ENCODE assay signal across 1 cellular context in genomic region chr2:101638156-101638809, GRCh38.
TF ChIP-seq lines count a peak whose summit lies in the region.

No MANE protein-coding gene starts in this region.

TF ChIP-seq in HepG2, 621 proteins besides CTCF, POLR2A, EP300 and RAD21 (continues in another document):
- TF ChIP-seq ZNF24 (IDR thresholded peaks at IDR 0.05) (no peak), NFE2 (CRISPR knock-in tag; IDR thresholded peaks at IDR 0.05) (no peak), REST (IDR thresholded peaks at IDR 0.05; ENCODE audit: borderline replicate concordance in 1 of 2, low read depth in 1 of 2, low read length in 2 of 2) (no peak), SNAPC4 (CRISPR knock-in tag; IDR thresholded peaks at IDR 0.05) (no peak), ATRX (CRISPR knock-in tag; IDR thresholded peaks at IDR 0.05; ENCODE audit: borderline replicate concordance) (no peak), AKNA (CRISPR knock-in tag; IDR thresholded peaks at IDR 0.05; ENCODE audit: borderline replicate concordance) (no peak), HDAC1 (CRISPR knock-in tag; IDR thresholded peaks at IDR 0.05) (no peak), ZNF510 (CRISPR knock-in tag; IDR thresholded peaks at IDR 0.05; ENCODE audit: low read depth) (no peak), IRF9 (CRISPR knock-in tag; IDR thresholded peaks at IDR 0.05; ENCODE audit: borderline replicate concordance) (0 out of 2 replicates have a peak, but pooled peaks have one; percentile 39), NR2F6 (IDR thresholded peaks at IDR 0.05) (no peak), NR2F6 (CRISPR knock-in tag; IDR thresholded peaks at IDR 0.05) (no peak), ZSCAN12 (CRISPR knock-in tag; IDR thresholded peaks at IDR 0.05) (no peak), TARDBP (CRISPR knock-in tag; IDR thresholded peaks at IDR 0.05) (0 out of 2 replicates have a peak, but pooled peaks have one; percentile 24), NFIC (IDR thresholded peaks at IDR 0.05; ENCODE audit: low read length) (no peak), ARID2 (CRISPR knock-in tag; IDR thresholded peaks at IDR 0.05; ENCODE audit: borderline replicate concordance) (no peak), ZNF800 (CRISPR knock-in tag; IDR thresholded peaks at IDR 0.05) (no peak), ZNF574 (CRISPR knock-in tag; IDR thresholded peaks at IDR 0.05) (no peak), ZNF10 (CRISPR knock-in tag; IDR thresholded peaks at IDR 0.05; ENCODE audit: borderline replicate concordance, low read depth) (no peak), CENPX (CRISPR knock-in tag; IDR thresholded peaks at IDR 0.05) (no peak), THAP7 (CRISPR knock-in tag; IDR thresholded peaks at IDR 0.05) (no peak), ZSCAN30 (CRISPR knock-in tag; IDR thresholded peaks at IDR 0.05) (no peak), ZNF18 (CRISPR knock-in tag; IDR thresholded peaks at IDR 0.05; ENCODE audit: insufficient replicate concordance) (no peak), FOXO4 (CRISPR knock-in tag; conservative IDR thresholded peaks at IDR 0.05) (no peak), ZNF354B (CRISPR knock-in tag; IDR thresholded peaks at IDR 0.05) (no peak), KAT2B (IDR thresholded peaks at IDR 0.05; ENCODE audit: borderline replicate concordance, low read depth, low read length) (no peak), SAP130 (CRISPR knock-in tag; IDR thresholded peaks at IDR 0.05; ENCODE audit: low read depth) (0 out of 2 replicates have a peak, but pooled peaks have one; percentile 16), ZNF572 (CRISPR knock-in tag; IDR thresholded peaks at IDR 0.05) (no peak), BCL3 (CRISPR knock-in tag; IDR thresholded peaks at IDR 0.05) (no peak), MLLT10 (CRISPR knock-in tag; IDR thresholded peaks at IDR 0.05) (no peak)
